Comparison of ENCODE assay signal across 8 cellular contexts in genomic region chr14:88551094-88551870, GRCh38. TPM values are rescaled to one million over a fixed set of nuclear protein-coding genes. Genes with fewer than 3 reads are reported as not detected.
A peak's percentile ranks its signal among the peaks of the same experiment; 100 is the strongest.
DNase-seq lines count a peak whose midpoint lies in the region; ATAC-seq lines count a peak whose summit lies in the region.

No MANE protein-coding gene starts in this region.

- H3K36me3 ChIP-seq in HUES64 (ENCODE audit: insufficient read depth, low read length) = peaks cover 28% of the 10 kb centered on the region

- H3K4me3 ChIP-seq in HUES64 (ENCODE audit: low read length) = peak overlapping the region; percentile 59

- H3K27me3 ChIP-seq in HUES64 (ENCODE audit: insufficient read depth, low read length) = peaks cover 20% of the 10 kb centered on the region

- DNase-seq in DMS53 (lab: John Stamatoyannopoulos, UW) (peak; percentile 76), dermis blood vessel endothelial cell (peak; percentile 89), left kidney (ENCODE audit: low read depth, low spot score) (peak; percentile 96), NCI-H2196 (lab: John Stamatoyannopoulos, UW; ENCODE audit: unreplicated experiment) (no peak)
- peak; percentile 62 for DNase-seq in stimulated activated CD4-positive, alpha-beta T cell treated with anti-CD3 and anti-CD28 coated beads, Interleukin-12 subunit alpha, Interleukin-12 subunit beta, amount 100 ng/mL, for 4 hours

- no peaks in the 10 kb centered on the region for H3K9me3 ChIP-seq in HUES64 (ENCODE audit: insufficient read depth, low read depth, low read length)

- WGBS in HUES64 = 23% methylated on average over 50 of the region's 50 CpGs

- H3K4me1 ChIP-seq in HUES64 (ENCODE audit: insufficient read depth, low read length) = peaks cover 25% of the 10 kb centered on the region

- ATAC-seq in activated CD4-positive, CD25-positive, alpha-beta regulatory T cell treated with anti-CD3 and anti-CD28 coated beads, Interleukin-2, amount 50 U/mL, for 24 hours = peak; percentile 62 to 63
- no peak for ATAC-seq in HG02870 (IDR thresholded peaks at IDR 0.05; ENCODE audit: unreplicated experiment)

- H3K9ac ChIP-seq in HUES64 (ENCODE audit: low read depth, low read length) = peak overlapping the region; percentile 33; the same call in 1 of the 2 replicates

- H3K27ac ChIP-seq in HUES64 (ENCODE audit: low read depth, low read length) = no peak overlapping the region

RNA-seq across cellular contexts. Expression of gene PTPN21, which starts 3.5 kb away (rescaled TPM):
- 7.0 TPM for polyA plus RNA-seq in HUES64 (2013, experiment 1 of 2)
- polyA plus RNA-seq in HUES64 (2013, experiment 2 of 2) = 8.5 TPM
- 6.3 and 7.3 TPM in 2 replicates for total RNA-seq in dermis blood vessel endothelial cell

RNA-seq across cellular contexts. Expression of gene ZC3H14, which starts 11.6 kb away (rescaled TPM):
- polyA plus RNA-seq in HUES64 (2013, experiment 1 of 2) = 82.0 TPM
- 70.1 TPM for polyA plus RNA-seq in HUES64 (2013, experiment 2 of 2)
- 61.4 and 65.9 TPM in 2 replicates for total RNA-seq in dermis blood vessel endothelial cell
